1 cellular context compared by ENCODE assay signal in the genomic region with DNA sequence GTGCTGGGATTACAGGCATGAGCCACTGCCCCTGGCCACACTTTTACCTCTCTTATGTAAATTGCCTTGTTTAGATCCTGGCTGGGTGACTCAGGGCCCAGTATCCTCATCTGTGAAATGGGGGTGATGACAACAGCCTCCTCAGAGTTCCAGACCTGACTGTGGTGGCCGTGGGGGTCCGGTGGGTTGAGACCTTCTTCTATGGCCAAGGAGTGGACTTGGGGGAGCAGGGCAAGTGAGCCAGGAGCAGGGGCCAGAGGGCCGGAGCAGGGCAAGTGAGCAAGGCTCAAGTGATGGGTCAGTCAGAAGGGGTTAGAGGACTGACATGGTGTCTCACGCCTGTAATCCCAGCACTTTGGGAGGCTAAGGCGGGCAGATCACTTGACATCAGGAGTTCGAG.
TF ChIP-seq lines count a peak whose summit lies in the region.

No MANE protein-coding gene starts in this region.

TF ChIP-seq in H1, 55 proteins besides CTCF, POLR2A, EP300 and RAD21:
- TF ChIP-seq, protein P1, sequence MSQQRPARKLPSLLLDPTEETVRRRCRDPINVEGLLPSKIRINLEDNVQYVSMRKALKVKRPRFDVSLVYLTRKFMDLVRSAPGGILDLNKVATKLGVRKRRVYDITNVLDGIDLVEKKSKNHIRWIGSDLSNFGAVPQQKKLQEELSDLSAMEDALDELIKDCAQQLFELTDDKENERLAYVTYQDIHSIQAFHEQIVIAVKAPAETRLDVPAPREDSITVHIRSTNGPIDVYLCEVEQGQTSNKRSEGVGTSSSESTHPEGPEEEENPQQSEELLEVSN (IDR thresholded peaks at IDR 0.05) = no peak
- TF ChIP-seq, protein P2, sequence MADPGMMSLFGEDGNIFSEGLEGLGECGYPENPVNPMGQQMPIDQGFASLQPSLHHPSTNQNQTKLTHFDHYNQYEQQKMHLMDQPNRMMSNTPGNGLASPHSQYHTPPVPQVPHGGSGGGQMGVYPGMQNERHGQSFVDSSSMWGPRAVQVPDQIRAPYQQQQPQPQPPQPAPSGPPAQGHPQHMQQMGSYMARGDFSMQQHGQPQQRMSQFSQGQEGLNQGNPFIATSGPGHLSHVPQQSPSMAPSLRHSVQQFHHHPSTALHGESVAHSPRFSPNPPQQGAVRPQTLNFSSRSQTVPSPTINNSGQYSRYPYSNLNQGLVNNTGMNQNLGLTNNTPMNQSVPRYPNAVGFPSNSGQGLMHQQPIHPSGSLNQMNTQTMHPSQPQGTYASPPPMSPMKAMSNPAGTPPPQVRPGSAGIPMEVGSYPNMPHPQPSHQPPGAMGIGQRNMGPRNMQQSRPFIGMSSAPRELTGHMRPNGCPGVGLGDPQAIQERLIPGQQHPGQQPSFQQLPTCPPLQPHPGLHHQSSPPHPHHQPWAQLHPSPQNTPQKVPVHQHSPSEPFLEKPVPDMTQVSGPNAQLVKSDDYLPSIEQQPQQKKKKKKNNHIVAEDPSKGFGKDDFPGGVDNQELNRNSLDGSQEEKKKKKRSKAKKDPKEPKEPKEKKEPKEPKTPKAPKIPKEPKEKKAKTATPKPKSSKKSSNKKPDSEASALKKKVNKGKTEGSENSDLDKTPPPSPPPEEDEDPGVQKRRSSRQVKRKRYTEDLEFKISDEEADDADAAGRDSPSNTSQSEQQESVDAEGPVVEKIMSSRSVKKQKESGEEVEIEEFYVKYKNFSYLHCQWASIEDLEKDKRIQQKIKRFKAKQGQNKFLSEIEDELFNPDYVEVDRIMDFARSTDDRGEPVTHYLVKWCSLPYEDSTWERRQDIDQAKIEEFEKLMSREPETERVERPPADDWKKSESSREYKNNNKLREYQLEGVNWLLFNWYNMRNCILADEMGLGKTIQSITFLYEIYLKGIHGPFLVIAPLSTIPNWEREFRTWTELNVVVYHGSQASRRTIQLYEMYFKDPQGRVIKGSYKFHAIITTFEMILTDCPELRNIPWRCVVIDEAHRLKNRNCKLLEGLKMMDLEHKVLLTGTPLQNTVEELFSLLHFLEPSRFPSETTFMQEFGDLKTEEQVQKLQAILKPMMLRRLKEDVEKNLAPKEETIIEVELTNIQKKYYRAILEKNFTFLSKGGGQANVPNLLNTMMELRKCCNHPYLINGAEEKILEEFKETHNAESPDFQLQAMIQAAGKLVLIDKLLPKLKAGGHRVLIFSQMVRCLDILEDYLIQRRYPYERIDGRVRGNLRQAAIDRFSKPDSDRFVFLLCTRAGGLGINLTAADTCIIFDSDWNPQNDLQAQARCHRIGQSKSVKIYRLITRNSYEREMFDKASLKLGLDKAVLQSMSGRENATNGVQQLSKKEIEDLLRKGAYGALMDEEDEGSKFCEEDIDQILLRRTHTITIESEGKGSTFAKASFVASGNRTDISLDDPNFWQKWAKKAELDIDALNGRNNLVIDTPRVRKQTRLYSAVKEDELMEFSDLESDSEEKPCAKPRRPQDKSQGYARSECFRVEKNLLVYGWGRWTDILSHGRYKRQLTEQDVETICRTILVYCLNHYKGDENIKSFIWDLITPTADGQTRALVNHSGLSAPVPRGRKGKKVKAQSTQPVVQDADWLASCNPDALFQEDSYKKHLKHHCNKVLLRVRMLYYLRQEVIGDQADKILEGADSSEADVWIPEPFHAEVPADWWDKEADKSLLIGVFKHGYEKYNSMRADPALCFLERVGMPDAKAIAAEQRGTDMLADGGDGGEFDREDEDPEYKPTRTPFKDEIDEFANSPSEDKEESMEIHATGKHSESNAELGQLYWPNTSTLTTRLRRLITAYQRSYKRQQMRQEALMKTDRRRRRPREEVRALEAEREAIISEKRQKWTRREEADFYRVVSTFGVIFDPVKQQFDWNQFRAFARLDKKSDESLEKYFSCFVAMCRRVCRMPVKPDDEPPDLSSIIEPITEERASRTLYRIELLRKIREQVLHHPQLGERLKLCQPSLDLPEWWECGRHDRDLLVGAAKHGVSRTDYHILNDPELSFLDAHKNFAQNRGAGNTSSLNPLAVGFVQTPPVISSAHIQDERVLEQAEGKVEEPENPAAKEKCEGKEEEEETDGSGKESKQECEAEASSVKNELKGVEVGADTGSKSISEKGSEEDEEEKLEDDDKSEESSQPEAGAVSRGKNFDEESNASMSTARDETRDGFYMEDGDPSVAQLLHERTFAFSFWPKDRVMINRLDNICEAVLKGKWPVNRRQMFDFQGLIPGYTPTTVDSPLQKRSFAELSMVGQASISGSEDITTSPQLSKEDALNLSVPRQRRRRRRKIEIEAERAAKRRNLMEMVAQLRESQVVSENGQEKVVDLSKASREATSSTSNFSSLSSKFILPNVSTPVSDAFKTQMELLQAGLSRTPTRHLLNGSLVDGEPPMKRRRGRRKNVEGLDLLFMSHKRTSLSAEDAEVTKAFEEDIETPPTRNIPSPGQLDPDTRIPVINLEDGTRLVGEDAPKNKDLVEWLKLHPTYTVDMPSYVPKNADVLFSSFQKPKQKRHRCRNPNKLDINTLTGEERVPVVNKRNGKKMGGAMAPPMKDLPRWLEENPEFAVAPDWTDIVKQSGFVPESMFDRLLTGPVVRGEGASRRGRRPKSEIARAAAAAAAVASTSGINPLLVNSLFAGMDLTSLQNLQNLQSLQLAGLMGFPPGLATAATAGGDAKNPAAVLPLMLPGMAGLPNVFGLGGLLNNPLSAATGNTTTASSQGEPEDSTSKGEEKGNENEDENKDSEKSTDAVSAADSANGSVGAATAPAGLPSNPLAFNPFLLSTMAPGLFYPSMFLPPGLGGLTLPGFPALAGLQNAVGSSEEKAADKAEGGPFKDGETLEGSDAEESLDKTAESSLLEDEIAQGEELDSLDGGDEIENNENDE (IDR thresholded peaks at IDR 0.05; ENCODE audit: insufficient replicate concordance, low read length) = no peak
- TF ChIP-seq RBBP5 (IDR thresholded peaks at IDR 0.05; ENCODE audit: borderline replicate concordance, low read depth, low read length) = no peak
- TF ChIP-seq TCF12 (IDR thresholded peaks at IDR 0.05; ENCODE audit: low read depth, low read length) = no peak
